ENCODE assay signal across 7 cellular contexts in the genomic region with DNA sequence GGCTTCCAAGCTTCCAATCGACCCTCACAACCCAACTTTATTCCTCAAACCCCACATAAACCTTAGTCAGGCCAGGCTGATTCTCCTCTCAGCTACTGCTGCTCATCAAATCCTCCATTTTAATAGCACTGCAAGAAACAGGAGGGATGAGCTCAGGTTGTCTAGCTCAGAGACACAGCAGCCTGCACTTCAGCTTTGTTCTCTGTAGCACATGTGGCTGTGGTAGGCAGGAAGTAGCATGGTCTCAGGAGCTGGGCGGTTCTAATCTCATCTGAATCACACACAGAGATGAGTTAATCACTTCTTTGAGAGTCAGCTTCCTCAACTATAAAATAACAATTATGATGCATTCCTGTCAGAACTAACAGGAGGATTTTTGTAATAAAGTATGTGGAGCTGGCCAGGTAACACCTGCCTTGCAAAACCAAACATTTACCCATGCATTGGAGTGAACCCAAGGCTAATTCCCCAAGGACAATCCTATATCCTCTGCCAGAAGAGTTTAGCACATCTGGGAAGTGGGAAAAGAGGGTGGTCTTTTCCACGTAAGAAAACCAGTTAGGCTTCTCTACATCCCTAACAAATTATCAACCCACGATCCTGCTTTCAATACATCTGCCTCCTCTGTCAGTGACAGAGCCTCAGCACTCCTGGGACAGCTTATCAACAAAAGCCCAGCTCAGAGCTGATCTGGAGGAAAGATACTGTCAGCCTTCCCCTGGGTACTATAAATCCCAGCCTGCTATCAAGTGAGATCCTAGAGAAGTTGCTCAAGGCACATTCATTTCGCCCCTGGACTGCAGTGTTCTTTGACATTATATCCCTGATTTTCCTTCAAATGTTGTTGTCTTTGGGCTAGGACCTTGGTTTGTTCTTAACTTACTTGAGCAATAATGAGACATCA. TPM values are rescaled to one million over a fixed set of nuclear protein-coding genes. Genes with fewer than 3 reads are reported as not detected.
A peak's percentile ranks its signal among the peaks of the same experiment; 100 is the strongest.
DNase-seq lines count a peak whose midpoint lies in the region; ATAC-seq, FAIRE-seq and TF ChIP-seq lines count a peak whose summit lies in the region.

No MANE protein-coding gene starts in this region.

- no peak; the same call in 1 of the 2 replicates for TF ChIP-seq POLR2A in GM12878 (IDR thresholded peaks at IDR 0.05; ENCODE audit: low read depth, low read length)

- in situ Hi-C loops in GM12878 (cut with MboI), result no loop called here

- no peak for FAIRE-seq in GM12878 (lab: Jason Lieb, UNC)

- H3K9ac ChIP-seq in GM12878 (ENCODE audit: control insufficient read depth, insufficient read depth, low read length), result no peak overlapping the region

- intact Hi-C loops in GM12878 (cut with micrococcal nuclease; ENCODE audit: unreplicated experiment), result no loop called here

- no peak for TF ChIP-seq EP300 in GM12878 (IDR thresholded peaks at IDR 0.05; ENCODE audit: borderline replicate concordance in 1 of 2, control insufficient read depth in 1 of 2, low read depth in 2 of 2, low read length in 2 of 2)

- no peak for TF ChIP-seq CTCF in GM12878 (IDR thresholded peaks at IDR 0.05 in 2 of 3, conservative IDR thresholded peaks at IDR 0.05 in 1 of 3; ENCODE audit: control insufficient read depth in 2 of 3, extremely low read depth in 1 of 3, insufficient read depth in 1 of 3, low read depth in 3 of 3, low read length in 3 of 3)

- no peak overlapping the region; the same call in none of the 2 replicates for H2AFZ ChIP-seq in GM12878 (ENCODE audit: control insufficient read depth, low read depth, low read length)

- no TSS peak for BruUV-seq in GM12878 (replicated peaks; lab: Mats Ljungman, UMichigan)

- H3K36me3 ChIP-seq in GM12878 (ENCODE audit: control insufficient read depth in 2 of 2, insufficient read depth in 2 of 2, low read length in 1 of 2), result no peaks in the 10 kb centered on the region

- no peaks in the 10 kb centered on the region for H3K27me3 ChIP-seq in GM12878 (replicated peaks in 1 of 2; ENCODE audit: control insufficient read depth in 2 of 2, insufficient read depth in 2 of 2, low read length in 1 of 2)

- no peaks in the 10 kb centered on the region for H3K79me2 ChIP-seq in GM12878 (ENCODE audit: control insufficient read depth, insufficient read depth, low read length)

- H4K20me1 ChIP-seq in GM12878 (ENCODE audit: control insufficient read depth, insufficient read depth), result no peaks in the 10 kb centered on the region

- TF ChIP-seq RAD21 in GM12878 (IDR thresholded peaks at IDR 0.05; ENCODE audit: insufficient read depth, low read depth, low read length), result no peak

- no peak overlapping the region for H3K4me2 ChIP-seq in GM12878 (ENCODE audit: control insufficient read depth, insufficient read depth)

- RAD21 ChIA-PET in GM12878 (lab: Charles Lee; ENCODE audit: unreplicated experiment), result interaction anchor here (1.1 to 1.5 kb wide), 3 partner anchors 18 to 116 kb away, joined by 3 to 6 read pairs (median 4); no protein-coding TSS in a partner anchor

- SMC1A ChIA-PET in GM12878 (lab: Charles Lee; ENCODE audit: uncharacterized antibody, unreplicated experiment), result interaction anchor here (0.7 to 2.0 kb wide), 12 partner anchors 10 to 160 kb away, joined by 3 to 7 read pairs (median 4); partner anchors contain the start of gene ELOVL6

- CTCF ChIA-PET in GM12878 (lab: Yijun Ruan, JAX), result interaction anchor here (1.0 to 1.1 kb wide), 2 partner anchors 9 to 22 kb away, joined by 3 to 5 read pairs; no protein-coding TSS in a partner anchor

- H3K27ac ChIP-seq in GM12878 (ENCODE audit: control insufficient read depth, insufficient read depth), result no peak overlapping the region

- DNase-seq in HK-2 (ENCODE audit: unreplicated experiment) (peak; percentile 45), T-helper 22 cell (ENCODE audit: low read depth) (peak; percentile 24), GM12878 (ENCODE audit: low read depth, low spot score) (no peak), non-pigmented ciliary epithelial cell (ENCODE audit: low read depth) (peak; percentile 63), NCI-H446 (lab: John Stamatoyannopoulos, UW) (no peak)

- no peak overlapping the region for H3K4me3 ChIP-seq in GM12878

- 75% methylated on average over 5 of the region's 5 CpGs for WGBS in GM12878 (ENCODE audit: insufficient coverage, insufficient replicate concordance, low lambda C conversion rate, missing lambda C conversion rate)

- no peaks in the 10 kb centered on the region for H3K4me1 ChIP-seq in GM12878 (ENCODE audit: control insufficient read depth, insufficient read depth, low read length)

- peak; percentile 89 for ATAC-seq in GM18909 (IDR thresholded peaks at IDR 0.05; ENCODE audit: poor library complexity, unreplicated experiment)
- peak; percentile 60 for ATAC-seq in GM12878
- ATAC-seq in GM19023 (IDR thresholded peaks at IDR 0.05; ENCODE audit: unreplicated experiment), result no peak

- POLR2A ChIA-PET in GM12878 (lab: Charles Lee), result interaction anchor here (1.2 to 1.7 kb wide), 3 partner anchors 11 to 45 kb away, joined by 3 to 12 read pairs (median 5); no protein-coding TSS in a partner anchor

- H3K9me3 ChIP-seq in GM12878 (replicated peaks; ENCODE audit: control insufficient read depth, insufficient read depth, low read length), result no peaks in the 10 kb centered on the region; the same call in 2 of the 3 replicates

TF ChIP-seq in GM12878, 131 proteins besides CTCF, POLR2A, EP300 and RAD21:
- TF ChIP-seq RUNX3 (IDR thresholded peaks at IDR 0.05; ENCODE audit: low read length) (0 out of 2 replicates have a peak, but pooled peaks have one; percentile 6), NR2C2 (IDR thresholded peaks at IDR 0.05; ENCODE audit: borderline replicate concordance, control insufficient read depth, insufficient read length, low read depth) (no peak)

RNA-seq across cellular contexts. Expression of gene ELOVL6, which starts 32.8 kb away (rescaled TPM):
- total RNA-seq in GM12878 (2013; cell fraction: nucleolus; rRNA removed), result 35.4 and 37.7 TPM in 2 replicates
- 3.9 and 5.6 TPM in 2 replicates for total RNA-seq in GM12878 (2014; rRNA removed)
- 7.7 and 8.7 TPM in 2 replicates for total RNA-seq in GM12878 (2014; rRNA removed; fragmentation: Illumina TruSeq; extraction: Trizol)
- total RNA-seq in GM12878 (2021), result 9.4 and 13.7 TPM in 2 replicates
- polyA plus RNA-seq in GM12878 (2011; ENCODE audit: low read depth), result 3.8 TPM
- polyA plus RNA-seq in GM12878 (2011; rRNA removed), result 33.5 and 34.6 TPM in 2 replicates
- 12.1 and 12.4 TPM in 2 replicates for polyA plus RNA-seq in GM12878 (2011; cell fraction: cytosol; rRNA removed)
- 10.1 and 11.9 TPM in 2 replicates for polyA plus RNA-seq in GM12878 (2011; cell fraction: nucleus; rRNA removed)
- 7.9 and 10.6 TPM in 2 replicates for polyA plus RNA-seq in GM12878 (2012)
- polyA plus RNA-seq in GM12878 (2014; fragmentation: Illumina TruSeq; extraction: Trizol), result 11.8 and 15.0 TPM in 2 replicates
- 1 to 10 TPM; 6.3 to 8.5 TPM for polyA plus RNA-seq in GM12878 (2014; fragmentation: Nextera tagmentation; extraction: Ambion mirVana)
- polyA plus RNA-seq in GM12878 (2014; rRNA removed), result 8.0 and 9.1 TPM in 2 replicates
- 1 to 10 TPM; 6.0 to 6.8 TPM for polyA plus RNA-seq in GM12878 (2016; fragmentation: Nextera tagmentation; extraction: Ambion mirVana)
- polyA minus RNA-seq in GM12878 (2011; rRNA and poly(A)+ RNA removed), result 21.8 and 25.9 TPM in 2 replicates
- polyA minus RNA-seq in GM12878 (2011; cell fraction: cytosol; rRNA and poly(A)+ RNA removed), result 5.1 and 5.5 TPM in 2 replicates
- polyA minus RNA-seq in GM12878 (2011; cell fraction: nucleus; rRNA and poly(A)+ RNA removed), result 4.7 and 14.1 TPM in 2 replicates

Comparison
In these comparisons a context has a peak if more than half of its experiments do, and no peak if none do; other contexts are left out.
1. DNase-seq: peak in HK-2 (single experiment), T-helper 22 cell (single experiment) and non-pigmented ciliary epithelial cell (single experiment); none in GM12878 (single experiment) and NCI-H446 (0 of 2).